8 cellular contexts compared by ENCODE assay signal in the genomic region with DNA sequence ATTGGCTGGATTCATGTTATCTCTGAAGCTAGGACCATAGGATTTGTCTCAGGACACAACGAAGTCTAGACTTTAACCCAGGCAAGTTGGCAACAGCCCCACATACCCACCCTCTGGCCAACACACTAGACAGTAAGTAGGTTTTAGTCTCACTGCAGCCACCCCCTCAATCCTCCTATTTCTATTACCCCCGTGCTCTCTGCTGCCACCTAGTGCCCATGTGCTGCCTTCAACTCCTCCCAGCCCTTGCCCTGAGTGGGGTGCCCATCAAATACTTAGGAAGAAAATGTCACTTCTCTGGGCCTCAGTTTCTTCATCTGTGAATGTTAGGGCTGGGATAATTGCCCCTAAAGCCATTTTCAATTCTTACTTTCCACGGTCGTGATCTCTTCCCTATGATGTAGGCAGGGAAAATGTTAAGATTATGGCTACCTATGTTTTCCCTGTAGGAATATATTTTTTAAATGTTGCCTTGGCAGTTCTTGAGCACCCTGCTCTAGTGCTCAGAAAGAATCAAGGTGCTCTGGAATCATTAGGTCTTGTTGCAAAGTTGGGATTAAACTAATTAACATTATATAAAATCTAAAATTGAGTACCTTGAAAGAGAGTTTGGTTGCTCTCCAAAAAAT.
DNase-seq lines count a peak whose midpoint lies in the region; ATAC-seq and TF ChIP-seq lines count a peak whose summit lies in the region.

No MANE protein-coding gene starts in this region.

- DNase-seq in COLO829 (ENCODE audit: low spot score) (peak; percentile 25), HEK293T (ENCODE audit: extremely low spot score) (peak; percentile 51), hepatocyte (ENCODE audit: low spot score) (peak; percentile 16), NCI-H1105 treated with DMSO at 0.1 percent for 48 hours (lab: John Stamatoyannopoulos, UW) (no peak), GF-D8 (lab: John Stamatoyannopoulos, UW) (no peak), ovary (no peak)
- no peak for DNase-seq in CD8-positive, alpha-beta T cell

- peaks cover 46% of the 10 kb centered on the region for H3K27me3 ChIP-seq in hepatocyte
- H3K27me3 ChIP-seq in CD8-positive, alpha-beta T cell (ENCODE audit: insufficient read depth, low read length) = no peaks in the 10 kb centered on the region
- H3K27me3 ChIP-seq in ovary = no peaks in the 10 kb centered on the region

- no peaks in the 10 kb centered on the region for H3K79me2 ChIP-seq in hepatocyte

- ATAC-seq in CD8-positive, alpha-beta T cell = no peak

- no peak for TF ChIP-seq POLR2A in ovary (IDR thresholded peaks at IDR 0.05)

- no peak overlapping the region for H3K27ac Mint-ChIP-seq in CD8-positive, alpha-beta T cell

- CTCF ChIA-PET in HEK293T (lab: Yijun Ruan, JAX) = interaction anchor here (0.9 to 1.7 kb wide), 2 partner anchors 14 to 226 kb away, joined by 4 to 6 read pairs; no protein-coding TSS in a partner anchor
- CTCF ChIA-PET in CD8-positive, alpha-beta T cell (lab: Charles Lee) = no interaction called here

- TF ChIP-seq CTCF in VCaP (conservative IDR thresholded peaks at IDR 0.05) = peak; percentile 89
- TF ChIP-seq CTCF in hepatocyte (IDR thresholded peaks at IDR 0.05; ENCODE audit: poor library complexity) = peak; percentile 46
- no peak for TF ChIP-seq CTCF in CD8-positive, alpha-beta T cell (IDR thresholded peaks at IDR 0.05)
- no peak for TF ChIP-seq CTCF in ovary (IDR thresholded peaks at IDR 0.05)

- no peaks in the 10 kb centered on the region for H3K9me2 ChIP-seq in hepatocyte (replicated peaks; ENCODE audit: insufficient read depth)

- TF ChIP-seq EP300 in ovary (IDR thresholded peaks at IDR 0.05) = no peak

- no peak overlapping the region for H2AFZ ChIP-seq in hepatocyte

- no peak overlapping the region for H3K4me3 Mint-ChIP-seq in CD8-positive, alpha-beta T cell

- intact Hi-C loops in CD8-positive, alpha-beta T cell (cut with DNase I, micrococcal nuclease) = loop anchor here in 1 of 2 experiments (2.0 kb wide), 1 partner anchor 449 kb away; no protein-coding TSS in a partner anchor
- intact Hi-C loops in ovary (cut with DNase I) = no loop called here

- WGBS in hepatocyte (ENCODE audit: low lambda C conversion rate, missing lambda C conversion rate) = 57% methylated on average over 4 of the region's 4 CpGs
- WGBS in ovary, 3 donors = 51 to 64% (median 59%) methylated on average over 4 of the region's 4 CpGs

- H3K4me1 Mint-ChIP-seq in CD8-positive, alpha-beta T cell (ENCODE audit: low read depth) = peaks cover 3% of the 10 kb centered on the region

- H3K4me1 ChIP-seq in hepatocyte (ENCODE audit: insufficient read depth) (no peaks in the 10 kb centered on the region), ovary (ENCODE audit: insufficient read depth) (no peaks in the 10 kb centered on the region)
- H3K4me1 ChIP-seq in CD8-positive, alpha-beta T cell (ENCODE audit: insufficient read depth, low read length) = no peaks in the 10 kb centered on the region

- H3K36me3 ChIP-seq in hepatocyte (replicated peaks; ENCODE audit: insufficient read depth, low read depth) (no peaks in the 10 kb centered on the region), ovary (no peaks in the 10 kb centered on the region)
- no peaks in the 10 kb centered on the region for H3K36me3 ChIP-seq in CD8-positive, alpha-beta T cell (ENCODE audit: insufficient read depth, low read length)

- no peak overlapping the region for H3K4me2 ChIP-seq in hepatocyte

- H4K20me1 ChIP-seq in hepatocyte (ENCODE audit: insufficient read depth, poor library complexity, severe bottlenecking) = no peaks in the 10 kb centered on the region

- POLR2A ChIA-PET in HEK293T (lab: Yijun Ruan, JAX) = no interaction called here
- POLR2A ChIA-PET in CD8-positive, alpha-beta T cell (lab: Charles Lee) = no interaction called here

- H3K9me3 ChIP-seq in hepatocyte (ENCODE audit: low read depth) = no peaks in the 10 kb centered on the region
- H3K9me3 ChIP-seq in CD8-positive, alpha-beta T cell (ENCODE audit: low read length) = no peaks in the 10 kb centered on the region
- no peaks in the 10 kb centered on the region for H3K9me3 ChIP-seq in ovary

- H3K4me3 ChIP-seq in hepatocyte (no peak overlapping the region), ovary (no peak overlapping the region)
- H3K4me3 ChIP-seq in CD8-positive, alpha-beta T cell (ENCODE audit: low read depth, low read length) = no peak overlapping the region

- no peaks in the 10 kb centered on the region for H3K36me3 Mint-ChIP-seq in CD8-positive, alpha-beta T cell

- H3K27me3 Mint-ChIP-seq in CD8-positive, alpha-beta T cell (ENCODE audit: low read depth) = peaks cover 7% of the 10 kb centered on the region

- H3K9me3 Mint-ChIP-seq in CD8-positive, alpha-beta T cell = no peaks in the 10 kb centered on the region

- H3K27ac ChIP-seq in VCaP (no peak overlapping the region), hepatocyte (no peak overlapping the region), ovary (no peak overlapping the region)
- H3K27ac ChIP-seq in CD8-positive, alpha-beta T cell (ENCODE audit: low read depth, low read length) = no peak overlapping the region

TF ChIP-seq in HEK293T, 16 proteins besides CTCF, POLR2A, EP300 and RAD21:
- TF ChIP-seq PKNOX1 (IDR thresholded peaks at IDR 0.05) (peak; percentile 42), ZNF384 (IDR thresholded peaks at IDR 0.05) (no peak)
TF ChIP-seq in HEK293T: peak in this region for 1.

Comparison
In these comparisons a context has a peak if more than half of its experiments do, and no peak if none do; other contexts are left out.
1. DNase-seq: peak in COLO829 (single experiment), HEK293T (single experiment) and hepatocyte (single experiment); none in CD8-positive, alpha-beta T cell (0 of 7), NCI-H1105 treated with DMSO at 0.1 percent for 48 hours (single experiment), GF-D8 (single experiment) and ovary (0 of 5).
2. CTCF ChIP-seq: peak in VCaP (single experiment) and hepatocyte (single experiment); none in CD8-positive, alpha-beta T cell (single experiment) and ovary (0 of 3).